Comparison of ENCODE assay signal across 21 cellular contexts in genomic region chr3:189646902-189647542, GRCh38. TPM values are rescaled to one million over a fixed set of nuclear protein-coding genes. Genes with fewer than 3 reads are reported as not detected.
DNase-seq lines count a peak whose midpoint lies in the region; ATAC-seq, FAIRE-seq and TF ChIP-seq lines count a peak whose summit lies in the region.
"Had no signal": no experiment of that assay in that cellular context is flagged by ENCODE, and none has a peak within 500 bp of the region (broad histone marks: within the 10 kb centered on the region; RNA-seq: fewer than 3 reads in every experiment).

No MANE protein-coding gene starts in this region.

- TF ChIP-seq POLR2A in GM12878 (IDR thresholded peaks at IDR 0.05; ENCODE audit: low read depth, low read length): no peak

- H3K36me3 ChIP-seq in GM12878 (ENCODE audit: control insufficient read depth in 2 of 2, insufficient read depth in 2 of 2, low read length in 1 of 2): no peaks in the 10 kb centered on the region
- no peaks in the 10 kb centered on the region for H3K36me3 ChIP-seq in trophoblast cell (ENCODE audit: control insufficient read depth in 1 of 2, insufficient read depth in 2 of 2, low read length in 2 of 2)
- H3K36me3 ChIP-seq: BLaER1 treated with 17β-estradiol and CSF1 and Interleukin-3, amounts not matched to agents 10 nM and 100 nM; Peyer's patch had no signal

- peaks cover 6% of the 10 kb centered on the region; the same call in 2 of the 3 replicates for H3K9me3 ChIP-seq in GM12878 (replicated peaks; ENCODE audit: control insufficient read depth, insufficient read depth, low read length)
- no peaks in the 10 kb centered on the region for H3K9me3 ChIP-seq in trophoblast cell (ENCODE audit: insufficient read depth, low read depth, low read length)
- H3K9me3 ChIP-seq: Peyer's patch had no signal

- H3K4me1 ChIP-seq in GM12878 (ENCODE audit: control insufficient read depth, insufficient read depth, low read length) (no peaks in the 10 kb centered on the region), trophoblast cell (ENCODE audit: control insufficient read depth in 1 of 2, insufficient read depth in 2 of 2, low read length in 2 of 2) (no peaks in the 10 kb centered on the region)
- H3K4me1 ChIP-seq: BLaER1 treated with 17β-estradiol and CSF1 and Interleukin-3, amounts not matched to agents 10 nM and 100 nM; Peyer's patch had no signal

- TF ChIP-seq CTCF in GM12878 (IDR thresholded peaks at IDR 0.05 in 2 of 3, conservative IDR thresholded peaks at IDR 0.05 in 1 of 3; ENCODE audit: control insufficient read depth in 2 of 3, extremely low read depth in 1 of 3, insufficient read depth in 1 of 3, low read depth in 3 of 3, low read length in 3 of 3): no peak

- SMC1A ChIA-PET in GM12878 (lab: Charles Lee; ENCODE audit: uncharacterized antibody, unreplicated experiment): interaction anchor here (0.9 to 1.2 kb wide), 4 partner anchors 8 to 69 kb away, joined by 3 read pairs; no protein-coding TSS in a partner anchor

- H4K8ac ChIP-seq in trophoblast cell (ENCODE audit: low read depth, low read length): no peak overlapping the region

- H3K27me3 ChIP-seq in GM12878 (replicated peaks in 1 of 2; ENCODE audit: control insufficient read depth in 2 of 2, insufficient read depth in 2 of 2, low read length in 1 of 2) (no peaks in the 10 kb centered on the region), trophoblast cell (ENCODE audit: insufficient read depth, low read length) (no peaks in the 10 kb centered on the region)
- H3K27me3 ChIP-seq: BLaER1 treated with 17β-estradiol and CSF1 and Interleukin-3, amounts not matched to agents 10 nM and 100 nM; Peyer's patch had no signal

- RAD21 ChIA-PET in GM12878 (lab: Charles Lee; ENCODE audit: unreplicated experiment): interaction anchor here (0.9 kb wide), 1 partner anchor 13 kb away, joined by 3 read pairs; no protein-coding TSS in a partner anchor

- no peak overlapping the region for H2AFZ ChIP-seq in GM12878 (ENCODE audit: control insufficient read depth, low read depth, low read length)
- no peak overlapping the region for H2AFZ ChIP-seq in trophoblast cell (ENCODE audit: insufficient read depth, low read length, poor library complexity)
- H2AFZ ChIP-seq: GM23248 had no signal

- no peak overlapping the region for H2BK120ac ChIP-seq in trophoblast cell (ENCODE audit: insufficient read depth, low read length, poor library complexity)

- no peak overlapping the region for H3K4ac ChIP-seq in trophoblast cell (ENCODE audit: low read depth, low read length)

- H3K27ac ChIP-seq in GM12878 (ENCODE audit: control insufficient read depth, insufficient read depth) (no peak overlapping the region), trophoblast cell (ENCODE audit: low read depth, low read length) (no peak overlapping the region)
- H3K27ac ChIP-seq: BLaER1 treated with 17β-estradiol and CSF1 and Interleukin-3, amounts not matched to agents 10 nM and 100 nM; GM23248; Peyer's patch had no signal

- H4K20me1 ChIP-seq in GM12878 (ENCODE audit: control insufficient read depth, insufficient read depth): no peaks in the 10 kb centered on the region
- H4K20me1 ChIP-seq: BLaER1 treated with 17β-estradiol and CSF1 and Interleukin-3, amounts not matched to agents 10 nM and 100 nM had no signal

- H2BK5ac ChIP-seq in trophoblast cell (ENCODE audit: low read depth, low read length, poor library complexity): no peak overlapping the region

- in situ Hi-C loops in GM12878 (cut with MboI): no loop called here

- intact Hi-C loops in GM12878 (cut with micrococcal nuclease; ENCODE audit: unreplicated experiment): no loop called here

- DNase-seq in COR-L47 (lab: John Stamatoyannopoulos, UW) (peak; percentile 67), NCI-H2081 (lab: John Stamatoyannopoulos, UW) (peak; percentile 52 to 80), GM12878 (ENCODE audit: low read depth, low spot score) (no peak), globus pallidus (ENCODE audit: low spot score) (no peak), trophoblast cell (no peak)
- DNase-seq: CD8-positive, alpha-beta T cell; DMS79; GM23248; HCEC 1CT; KBM-7; NCI-H1417; NCI-H187; Peyer's patch; SW 1271; T-helper 2 cell had no signal

- no peaks in the 10 kb centered on the region; the same call in 1 of the 2 replicates for H3K79me2 ChIP-seq in GM12878 (ENCODE audit: control insufficient read depth, insufficient read depth, low read length)
- H3K79me2 ChIP-seq in trophoblast cell (ENCODE audit: control insufficient read depth, insufficient read depth, low read length, poor library complexity): no peaks in the 10 kb centered on the region

- H2BK12ac ChIP-seq in trophoblast cell (ENCODE audit: low read length): no peak overlapping the region

- CTCF ChIA-PET in GM12878 (lab: Yijun Ruan, JAX): no interaction called here

- peak; percentile 51 for ATAC-seq in GM18867 (IDR thresholded peaks at IDR 0.05; ENCODE audit: unreplicated experiment)
- ATAC-seq in GM12878: peak; percentile 88
- no peak for ATAC-seq in HG03280 (IDR thresholded peaks at IDR 0.05; ENCODE audit: unreplicated experiment)
- ATAC-seq: CD8-positive, alpha-beta T cell; HepG2 had no signal

- H3K23ac ChIP-seq in trophoblast cell (ENCODE audit: low read length): no peak overlapping the region

- WGBS in GM12878 (ENCODE audit: insufficient coverage, insufficient replicate concordance, low lambda C conversion rate, missing lambda C conversion rate): 6% methylated on average over 8 of the region's 8 CpGs
- WGBS in trophoblast cell (ENCODE audit: extremely low coverage, insufficient coverage, insufficient read length): no CpG with 5 or more reads among the region's 8 CpGs

- H3K4me2 ChIP-seq in GM12878 (ENCODE audit: control insufficient read depth, insufficient read depth) (no peak overlapping the region), trophoblast cell (ENCODE audit: low read length) (no peak overlapping the region)
- H3K4me2 ChIP-seq: BLaER1 treated with 17β-estradiol and CSF1 and Interleukin-3, amounts not matched to agents 10 nM and 100 nM had no signal

- no TSS peak for BruUV-seq in GM12878 (replicated peaks; lab: Mats Ljungman, UMichigan)

- FAIRE-seq in GM12878 (lab: Jason Lieb, UNC): no peak
- FAIRE-seq: HepG2 had no signal

- H3K9ac ChIP-seq in GM12878 (ENCODE audit: control insufficient read depth, insufficient read depth, low read length) (no peak overlapping the region), trophoblast cell (ENCODE audit: low read length) (no peak overlapping the region)
- H3K9ac ChIP-seq: BLaER1 treated with 17β-estradiol and CSF1 and Interleukin-3, amounts not matched to agents 10 nM and 100 nM; GM23248 had no signal

- H4K12ac ChIP-seq in trophoblast cell (ENCODE audit: low read depth, low read length): no peak overlapping the region

- no peak overlapping the region for H3K14ac ChIP-seq in trophoblast cell (ENCODE audit: low read length)

- H3K4me3 ChIP-seq in GM12878 (no peak overlapping the region), trophoblast cell (ENCODE audit: low read depth, low read length) (no peak overlapping the region)
- H3K4me3 ChIP-seq: BLaER1 treated with 17β-estradiol and CSF1 and Interleukin-3, amounts not matched to agents 10 nM and 100 nM; GM23248; Peyer's patch had no signal

- no peak overlapping the region for H4K91ac ChIP-seq in trophoblast cell (ENCODE audit: low read depth, low read length)

- H3K18ac ChIP-seq in trophoblast cell (ENCODE audit: low read length): no peak overlapping the region

- no peak overlapping the region for H2AK5ac ChIP-seq in trophoblast cell (ENCODE audit: low read length)

- H3K79me1 ChIP-seq in trophoblast cell (ENCODE audit: low read length): no peaks in the 10 kb centered on the region

- POLR2A ChIA-PET in GM12878 (lab: Charles Lee): interaction anchor here (1.2 kb wide), 1 partner anchor 13 kb away, joined by 5 read pairs; no protein-coding TSS in a partner anchor

- TF ChIP-seq EP300 in GM12878 (IDR thresholded peaks at IDR 0.05; ENCODE audit: borderline replicate concordance in 1 of 2, control insufficient read depth in 1 of 2, low read depth in 2 of 2, low read length in 2 of 2): no peak

- no peak for TF ChIP-seq RAD21 in GM12878 (IDR thresholded peaks at IDR 0.05; ENCODE audit: insufficient read depth, low read depth, low read length)

TF ChIP-seq in GM12878, 131 proteins besides CTCF, POLR2A, EP300 and RAD21 (continues in another document):
- TF ChIP-seq NFIC (IDR thresholded peaks at IDR 0.05; ENCODE audit: low read depth, low read length) (peak; percentile 63; the same call in 1 of the 2 replicates), ATF3 (IDR thresholded peaks at IDR 0.05; ENCODE audit: borderline replicate concordance, extremely low read depth, low read depth, low read length) (no peak), RUNX3 (IDR thresholded peaks at IDR 0.05; ENCODE audit: low read length) (peak; percentile 66; the same call in 1 of the 2 replicates)

RNA-seq across cellular contexts. Expression of gene TP63, which starts 15.8 kb away (rescaled TPM):
- 21.5 and 25.8 TPM in 2 replicates for total RNA-seq in GM12878 (2013; cell fraction: nucleolus; rRNA removed)
- total RNA-seq in GM12878 (2014; rRNA removed): 5.1 and 5.2 TPM in 2 replicates
- 6.1 and 6.4 TPM in 2 replicates for total RNA-seq in GM12878 (2014; rRNA removed; fragmentation: Illumina TruSeq; extraction: Trizol)
- 8.3 and 9.8 TPM in 2 replicates for total RNA-seq in GM12878 (2021)
- 6.6 TPM for polyA plus RNA-seq in GM12878 (2011; ENCODE audit: low read depth)
- polyA plus RNA-seq in GM12878 (2011; rRNA removed): 4.1 and 6.0 TPM in 2 replicates
- polyA plus RNA-seq in GM12878 (2011; cell fraction: cytosol; rRNA removed): 8.6 and 10.4 TPM in 2 replicates
- 5.0 and 6.7 TPM in 2 replicates for polyA plus RNA-seq in GM12878 (2011; cell fraction: nucleus; rRNA removed)
- 8.9 and 9.6 TPM in 2 replicates for polyA plus RNA-seq in GM12878 (2012)
- 7.3 and 8.5 TPM in 2 replicates for polyA plus RNA-seq in GM12878 (2014; fragmentation: Illumina TruSeq; extraction: Trizol)
- polyA plus RNA-seq in GM12878 (2014; fragmentation: Nextera tagmentation; extraction: Ambion mirVana): 1 to 10 TPM; 1.4 to 1.8 TPM
- polyA plus RNA-seq in GM12878 (2014; rRNA removed): 4.1 and 6.1 TPM in 2 replicates
- polyA plus RNA-seq in GM12878 (2016; fragmentation: Nextera tagmentation; extraction: Ambion mirVana): 10 to 100 TPM in 1 of 2 experiments, 1 to 10 TPM in 1; 8.6 to 10.8 TPM
- 10.6 and 15.3 TPM in 2 replicates for polyA minus RNA-seq in GM12878 (2011; rRNA and poly(A)+ RNA removed)
- polyA minus RNA-seq in GM12878 (2011; cell fraction: cytosol; rRNA and poly(A)+ RNA removed): 5.7 and 6.4 TPM in 2 replicates
- polyA minus RNA-seq in GM12878 (2011; cell fraction: nucleus; rRNA and poly(A)+ RNA removed): 6.3 and 12.6 TPM in 2 replicates
- 14.2 and 14.3 TPM in 2 replicates for polyA plus RNA-seq in trophoblast cell (2013)
- total RNA-seq: CD8-positive, alpha-beta T cell; GM23248; HepG2; NCI-H460; SK-MEL-5 had no signal
- polyA plus RNA-seq: GM23248, HepG2 had no signal

Comparison
In these comparisons a context has a peak if more than half of its experiments do, and no peak if none do; other contexts are left out.
1. DNase-seq: peak in COR-L47 (single experiment) and NCI-H2081 (2 of 2); none in GM12878 (single experiment), globus pallidus (single experiment) and trophoblast cell (0 of 2).